In the genomic region with DNA sequence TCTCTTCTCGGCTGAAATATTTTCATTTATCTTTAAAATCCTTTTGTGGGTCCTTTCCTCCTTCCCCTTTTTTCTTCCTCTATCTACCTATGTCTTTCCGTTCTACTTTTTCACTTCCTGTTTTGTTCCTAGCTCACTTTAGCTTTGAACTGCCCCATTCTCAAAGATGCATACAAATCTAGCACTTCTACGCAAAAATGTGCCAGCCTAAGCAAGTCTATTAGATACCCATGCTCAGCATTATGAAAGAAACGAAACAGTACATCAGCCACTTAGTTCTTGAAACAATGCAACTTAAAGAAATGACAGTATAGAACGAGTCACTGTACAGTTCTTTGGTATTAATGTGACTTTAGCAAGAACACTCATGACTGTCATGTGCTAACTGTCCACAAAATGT, we compare ENCODE assay signal across 10 cellular contexts. TPM values are rescaled to one million over a fixed set of nuclear protein-coding genes. Genes with fewer than 3 reads are reported as not detected.
DNase-seq lines count a peak whose midpoint lies in the region; ATAC-seq lines count a peak whose summit lies in the region.
"Had no signal": no experiment of that assay in that cellular context is flagged by ENCODE, and none has a peak within 500 bp of the region (broad histone marks: within the 10 kb centered on the region; RNA-seq: fewer than 3 reads in every experiment).

No MANE protein-coding gene starts in this region.

- H3K9me3 Mint-ChIP-seq in naive thymus-derived CD4-positive, alpha-beta T cell = peaks cover 0 to 2% (median 0%) of the 10 kb centered on the region in 11 donors

- H3K36me3 ChIP-seq in naive thymus-derived CD4-positive, alpha-beta T cell (ENCODE audit: control insufficient read depth in 2 of 3, insufficient read depth in 3 of 3, low read length in 3 of 3) = no peaks in the 10 kb centered on the region
- H3K36me3 ChIP-seq: esophagus muscularis mucosa had no signal

- no peak overlapping the region for H3K27ac ChIP-seq in naive thymus-derived CD4-positive, alpha-beta T cell (ENCODE audit: low read depth, low read length)
- H3K27ac ChIP-seq: esophagus muscularis mucosa had no signal

- CTCF ChIA-PET in naive thymus-derived CD4-positive, alpha-beta T cell (lab: Charles Lee) = interaction anchor here (0.5 kb wide), 1 partner anchor 953 kb away, joined by 7 read pairs; no protein-coding TSS in a partner anchor

- no peaks in the 10 kb centered on the region for H3K36me3 Mint-ChIP-seq in naive thymus-derived CD4-positive, alpha-beta T cell
- H3K36me3 Mint-ChIP-seq: natural killer cell had no signal

- H3K4me3 ChIP-seq in naive thymus-derived CD4-positive, alpha-beta T cell (ENCODE audit: low read length) = no peak overlapping the region
- H3K4me3 ChIP-seq: esophagus muscularis mucosa had no signal

- no peaks in the 10 kb centered on the region for H3K9me3 ChIP-seq in naive thymus-derived CD4-positive, alpha-beta T cell (ENCODE audit: control insufficient read depth in 2 of 3, low read length in 3 of 3)
- H3K9me3 ChIP-seq: esophagus muscularis mucosa had no signal

- ATAC-seq in GM18870 (IDR thresholded peaks at IDR 0.05; ENCODE audit: unreplicated experiment) = peak; percentile 46
- peak; percentile 48 for ATAC-seq in HG02678 (IDR thresholded peaks at IDR 0.05; ENCODE audit: unreplicated experiment)
- ATAC-seq in naive thymus-derived CD4-positive, alpha-beta T cell = peak; percentile 67
- ATAC-seq: natural killer cell had no signal

- H3K27me3 Mint-ChIP-seq in naive thymus-derived CD4-positive, alpha-beta T cell = peaks cover 0 to 14% (median 5%) of the 10 kb centered on the region in 5 donors

- POLR2A ChIA-PET in naive thymus-derived CD4-positive, alpha-beta T cell (lab: Charles Lee) = no interaction called here

- peaks cover 5 to 10% (median 6%) of the 10 kb centered on the region in 7 donors for H3K4me1 Mint-ChIP-seq in naive thymus-derived CD4-positive, alpha-beta T cell

- peak overlapping the region in 2 of 9 donors; percentile 5 to 17 for H3K27ac Mint-ChIP-seq in naive thymus-derived CD4-positive, alpha-beta T cell
- H3K27ac Mint-ChIP-seq: natural killer cell had no signal

- H3K27me3 ChIP-seq in naive thymus-derived CD4-positive, alpha-beta T cell (ENCODE audit: control insufficient read depth in 2 of 2, insufficient read depth in 2 of 2, low read length in 2 of 2) = no peaks in the 10 kb centered on the region
- H3K27me3 ChIP-seq: esophagus muscularis mucosa had no signal

- peak overlapping the region in 2 of 10 donors; percentile 3 to 32 for H3K4me3 Mint-ChIP-seq in naive thymus-derived CD4-positive, alpha-beta T cell
- H3K4me3 Mint-ChIP-seq: natural killer cell had no signal

- peak; percentile 34 to 63 for DNase-seq in Kasumi-1 (lab: John Stamatoyannopoulos, UW)
- no peak for DNase-seq in naive thymus-derived CD4-positive, alpha-beta T cell
- DNase-seq in DMS79 treated with DMSO at 0.1 percent for 48 hours (lab: John Stamatoyannopoulos, UW) = no peak
- DNase-seq in NCI-H1694 treated with DMSO at 0.1 percent for 48 hours (lab: John Stamatoyannopoulos, UW) = no peak
- no peak for DNase-seq in dedifferentiated amniotic fluid mesenchymal stem cell (ENCODE audit: extremely low spot score)
- no peak for DNase-seq in stimulated activated CD4-positive, alpha-beta T cell treated with anti-CD3 and anti-CD28 coated beads, Interleukin-1b, Interleukin-23, amount 100 ng/mL, for 48 hours
- DNase-seq: natural killer cell had no signal

- intact Hi-C loops in naive thymus-derived CD4-positive, alpha-beta T cell (cut with micrococcal nuclease) = no loop called here

- H3K4me1 ChIP-seq in naive thymus-derived CD4-positive, alpha-beta T cell (ENCODE audit: control insufficient read depth in 2 of 2, insufficient read depth in 2 of 2, low read length in 2 of 2) = no peaks in the 10 kb centered on the region
- H3K4me1 ChIP-seq: esophagus muscularis mucosa had no signal

RNA-seq across cellular contexts. Expression of a gene that starts 47.3 kb away (rescaled TPM):
- total RNA-seq in naive thymus-derived CD4-positive, alpha-beta T cell = 10 to 100 TPM in 1 of 5 experiments, 1 to 10 TPM in 3, under 1 TPM in 1; 0.05 to 31.6 (median 4.7) TPM
- not detected for polyA plus RNA-seq in naive thymus-derived CD4-positive, alpha-beta T cell

Comparison
In these comparisons a context has a peak if more than half of its experiments do, and no peak if none do; other contexts are left out.
1. DNase-seq: peak in Kasumi-1 (2 of 2); none in naive thymus-derived CD4-positive, alpha-beta T cell (0 of 9), DMS79 treated with DMSO at 0.1 percent for 48 hours (single experiment), NCI-H1694 treated with DMSO at 0.1 percent for 48 hours (single experiment), dedifferentiated amniotic fluid mesenchymal stem cell (single experiment) and stimulated activated CD4-positive, alpha-beta T cell treated with anti-CD3 and anti-CD28 coated beads, Interleukin-1b, Interleukin-23, amount 100 ng/mL, for 48 hours (single experiment).
2. Peak in every context shown above with its lines, with median percentiles within 50 percentile points of each other: ATAC-seq.